Comparison of ENCODE assay signal across 29 cellular contexts in genomic region chr9:117458066-117458465, GRCh38.
"Had no signal": no experiment of that assay in that cellular context is flagged by ENCODE, and none has a peak within 500 bp of the region (broad histone marks: within the 10 kb centered on the region; RNA-seq: fewer than 3 reads in every experiment).

No MANE protein-coding gene starts in this region.

- H3K4me1 ChIP-seq: ascending aorta, breast epithelium, esophagus muscularis mucosa, foreskin keratinocyte, gastrocnemius medialis, heart left ventricle had no signal

- DNase-seq: activated CD4-positive, alpha-beta memory T cell treated with anti-CD3 and anti-CD28 coated beads for 36 hours; activated CD4-positive, alpha-beta T cell treated with anti-CD3 and anti-CD28 coated beads for 36 hours; activated CD4-positive, alpha-beta T cell treated with anti-CD3 and anti-CD28 coated beads, Interleukin-2, amount 10 ng/mL, durations not matched to agents 24 days and 14 days; activated CD4-positive, CD25-positive, alpha-beta regulatory T cell; activated CD4-positive, CD25-positive, alpha-beta regulatory T cell treated with anti-CD3 and anti-CD28 coated beads, Interleukin-2, amount 50 U/mL, for 72 hours; activated CD8-positive, alpha-beta memory T cell treated with anti-CD3 and anti-CD28 coated beads, Interleukin-2, amount 50 U/mL, for 48 hours; activated gamma-delta T cell; activated naive CD4-positive, alpha-beta T cell; activated naive CD4-positive, alpha-beta T cell treated with anti-CD3 and anti-CD28 coated beads, Interleukin-2, amount 10 ng/mL, durations not matched to agents 7 days and 5 days; activated naive CD8-positive, alpha-beta T cell treated with anti-CD3 and anti-CD28 coated beads, Interleukin-2, amount 10 ng/mL, durations not matched to agents 7 days and 5 days; activated T-cell treated with anti-CD3 and anti-CD28 coated beads for 4 hours; activated T-cell treated with anti-CD3 and anti-CD28 coated beads, Interleukin-2, amount 50 U/mL, for 24 hours; activated T-cell treated with anti-CD3 and anti-CD28 coated beads, Interleukin-2, amount 50 U/mL, for 72 hours; central memory CD4-positive, alpha-beta T cell; dorsolateral prefrontal cortex; effector memory CD4-positive, alpha-beta T cell; erythroblast; foreskin keratinocyte; gastrocnemius medialis; glutamatergic neuron; heart left ventricle; hypothalamus; T1000 had no signal

- H3K9me3 ChIP-seq: ascending aorta, breast epithelium, esophagus muscularis mucosa, gastrocnemius medialis, heart left ventricle had no signal

- H3K27me3 ChIP-seq: ascending aorta, breast epithelium, cardiac muscle cell, dorsolateral prefrontal cortex, foreskin keratinocyte, gastrocnemius medialis had no signal

- H3K27ac ChIP-seq: ascending aorta, breast epithelium, cardiac muscle cell, coronary artery, dorsolateral prefrontal cortex, esophagus muscularis mucosa, foreskin keratinocyte, gastrocnemius medialis, heart left ventricle had no signal

- H3K4me3 ChIP-seq: ascending aorta, breast epithelium, cardiac muscle cell, coronary artery, dorsolateral prefrontal cortex, esophagus muscularis mucosa, gastrocnemius medialis, heart left ventricle had no signal

- ATAC-seq: activated CD4-positive, alpha-beta T cell treated with anti-CD3 and anti-CD28 coated beads for 36 hours; activated naive CD4-positive, alpha-beta T cell treated with anti-CD3 and anti-CD28 coated beads, Interleukin-2, amount 50 U/mL, for 72 hours; activated T-cell treated with anti-CD3 and anti-CD28 coated beads, Interleukin-2, amount 50 U/mL, for 72 hours; foreskin keratinocyte; gastrocnemius medialis; heart left ventricle had no signal

- H3K36me3 ChIP-seq: ascending aorta, breast epithelium, cardiac muscle cell, esophagus muscularis mucosa, gastrocnemius medialis, heart left ventricle had no signal
